ENCODE assay signal across 8 cellular contexts in the genomic region with DNA sequence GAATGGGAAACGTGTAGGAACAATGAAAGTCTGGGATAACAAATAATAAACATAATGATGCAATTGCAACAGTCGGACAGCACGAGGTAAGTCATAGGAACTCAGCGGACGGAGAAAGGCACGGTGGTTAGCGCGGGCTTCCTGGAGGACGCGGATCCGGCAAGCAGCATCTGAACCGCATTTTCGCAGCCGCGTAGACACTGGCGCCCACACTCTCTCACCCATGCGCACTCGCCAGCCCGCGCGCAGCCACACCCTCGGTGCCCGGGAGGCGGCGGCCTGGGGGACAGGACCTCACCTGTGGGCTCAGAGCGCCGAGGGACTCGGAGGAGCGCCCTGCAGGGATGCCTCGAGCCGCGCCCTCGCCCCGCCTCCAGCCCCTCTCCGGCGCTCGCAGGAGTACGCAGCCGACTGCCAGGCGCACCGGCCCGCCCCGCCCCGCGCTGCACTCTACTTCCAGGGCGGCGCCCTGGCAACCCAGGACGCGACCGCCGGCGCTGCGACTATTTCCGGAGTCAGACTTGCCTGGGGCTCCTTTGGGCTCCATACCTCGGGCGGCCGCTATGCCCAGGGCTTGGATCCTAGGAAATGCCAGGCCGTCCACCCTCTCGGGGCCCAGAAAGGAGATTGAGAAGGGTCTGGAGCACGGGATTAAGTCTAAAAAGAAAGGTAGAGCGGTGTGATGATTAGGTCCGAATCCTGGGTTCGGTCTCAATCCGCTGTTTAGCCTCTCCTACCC. TPM values are rescaled to one million over a fixed set of nuclear protein-coding genes. Genes with fewer than 3 reads are reported as not detected.
DNase-seq lines count a peak whose midpoint lies in the region; ATAC-seq and TF ChIP-seq lines count a peak whose summit lies in the region.

TTLL1 (minus strand) TSS at position 413 of the 739 bp plus-strand sequence. CDS start 13,805 bp downstream, outside the sequence.

- no peak within 1 kb of the TSS for H3K56ac ChIP-seq in H9 (ENCODE audit: insufficient read length, low read depth, low read length)

- H3K27me3 Mint-ChIP-seq in H9 (ENCODE audit: low read depth): no peaks in the 10 kb centered on the region
- H3K27me3 Mint-ChIP-seq in activated naive CD8-positive, alpha-beta T cell treated with anti-CD3 and anti-CD28 coated beads for 36 hours: no peaks in the 10 kb centered on the region

- H4K91ac ChIP-seq in H9 (ENCODE audit: insufficient read length, low read depth, low read length): no peak within 1 kb of the TSS
- H4K91ac ChIP-seq in trophoblast cell (ENCODE audit: low read depth, low read length): peak within 1 kb of the TSS; percentile 72

- intact Hi-C loops in Right ventricle myocardium superior (cut with DNase I): no loop called here

- H2BK120ac ChIP-seq in H9 (ENCODE audit: low read depth, low read length, poor library complexity, severe bottlenecking) (no peak within 1 kb of the TSS), trophoblast cell (ENCODE audit: insufficient read depth, low read length, poor library complexity) (peak within 1 kb of the TSS; percentile 20)

- no peak within 1 kb of the TSS for H4K5ac ChIP-seq in H9 (ENCODE audit: insufficient read length, low read depth, low read length)

- H3K4me1 Mint-ChIP-seq in H9: peaks cover 5 to 19% of the 10 kb centered on the region in 2 experiments; a peak in 3 of 4 replicates
- peaks cover 19% of the 10 kb centered on the region for H3K4me1 Mint-ChIP-seq in activated naive CD8-positive, alpha-beta T cell treated with anti-CD3 and anti-CD28 coated beads for 36 hours

- DNase-seq in ELR (ENCODE audit: low read depth): peak; percentile 88
- peak; percentile 95 for DNase-seq in H9
- peak; percentile 80 for DNase-seq in MV-4-11 (lab: John Stamatoyannopoulos, UW)
- peak; percentile 76 for DNase-seq in SKM-1 (lab: John Stamatoyannopoulos, UW; ENCODE audit: unreplicated experiment)
- peak; percentile 95 for DNase-seq in activated naive CD8-positive, alpha-beta T cell treated with anti-CD3 and anti-CD28 coated beads for 36 hours
- peak; percentile 95 for DNase-seq in Right ventricle myocardium superior
- peak; percentile 94 to 95 for DNase-seq in trophoblast cell
- peak; percentile 67 to 78 for DNase-seq in tibial nerve (ENCODE audit: low spot score in 2 of 2)

- H3K4me3 ChIP-seq in trophoblast cell (ENCODE audit: low read depth, low read length) (peak within 1 kb of the TSS; percentile 90), tibial nerve (peak within 1 kb of the TSS; percentile 52 to 90 (median 68))

- no peak within 1 kb of the TSS for H3K23ac ChIP-seq in H9 (ENCODE audit: insufficient read length, low read depth, low read length)
- H3K23ac ChIP-seq in trophoblast cell (ENCODE audit: low read length): no peak within 1 kb of the TSS

- no peak within 1 kb of the TSS for H3T11ph ChIP-seq in H9 (ENCODE audit: low read length)

- H3K9ac ChIP-seq in H9 (ENCODE audit: extremely low read depth, insufficient read length, low read length): peak within 1 kb of the TSS; percentile 77
- peak within 1 kb of the TSS; percentile 1 for H3K9ac ChIP-seq in trophoblast cell (ENCODE audit: low read length)

- H3K18ac ChIP-seq in H9 (ENCODE audit: insufficient read length, low read depth, low read length): peak within 1 kb of the TSS; percentile 79
- H3K18ac ChIP-seq in trophoblast cell (ENCODE audit: low read length): peak within 1 kb of the TSS; percentile 71

- ATAC-seq in Right ventricle myocardium superior (ENCODE audit: poor library complexity): peak; percentile 95

- H4K8ac ChIP-seq in H9 (replicated peaks; ENCODE audit: insufficient read length, low read depth, low read length): no peak within 1 kb of the TSS
- H4K8ac ChIP-seq in trophoblast cell (ENCODE audit: low read depth, low read length): peak within 1 kb of the TSS; percentile 67

- H3K36me3 ChIP-seq in trophoblast cell (ENCODE audit: control insufficient read depth in 1 of 2, insufficient read depth in 2 of 2, low read length in 2 of 2) (peaks cover 0 to 3% of the 10 kb centered on the region in 2 experiments), tibial nerve (peaks cover 0 to 9% (median 0%) of the 10 kb centered on the region in 3 donors)

- no peaks in the 10 kb centered on the region for H3K27me3 ChIP-seq in H9 (ENCODE audit: insufficient read depth, low read length)
- no peaks in the 10 kb centered on the region for H3K27me3 ChIP-seq in trophoblast cell (ENCODE audit: insufficient read depth, low read length)
- H3K27me3 ChIP-seq in tibial nerve: no peaks in the 10 kb centered on the region

- peak within 1 kb of the TSS in 2 of 3 experiments; percentile 21 to 71; a peak in 2 of 7 replicates for H3K27ac Mint-ChIP-seq in H9
- H3K27ac Mint-ChIP-seq in activated naive CD8-positive, alpha-beta T cell treated with anti-CD3 and anti-CD28 coated beads for 36 hours: peak within 1 kb of the TSS; percentile 94

- H2AFZ ChIP-seq in H9 (ENCODE audit: low read length) (peak within 1 kb of the TSS; percentile 74), trophoblast cell (ENCODE audit: insufficient read depth, low read length, poor library complexity) (peak within 1 kb of the TSS; percentile 97)

- H3K79me2 ChIP-seq in H9 (ENCODE audit: insufficient read depth, low read length) (no peaks in the 10 kb centered on the region), trophoblast cell (ENCODE audit: control insufficient read depth, insufficient read depth, low read length, poor library complexity) (peaks cover 2% of the 10 kb centered on the region)

- no peak within 1 kb of the TSS for H2BK20ac ChIP-seq in H9 (ENCODE audit: low read depth, low read length, poor library complexity, severe bottlenecking)

- H4K12ac ChIP-seq in trophoblast cell (ENCODE audit: low read depth, low read length): peak within 1 kb of the TSS; percentile 70

- H3K9me3 ChIP-seq in H9 (ENCODE audit: control insufficient read depth, low read depth, low read length) (no peaks in the 10 kb centered on the region), trophoblast cell (ENCODE audit: insufficient read depth, low read depth, low read length) (peaks cover 1% of the 10 kb centered on the region), tibial nerve (no peaks in the 10 kb centered on the region)

- peak within 1 kb of the TSS; percentile 89 for H3K4me2 ChIP-seq in H9 (ENCODE audit: insufficient read depth, insufficient read length, low read length)
- peak within 1 kb of the TSS; percentile 72 for H3K4me2 ChIP-seq in trophoblast cell (ENCODE audit: low read length)

- H3K79me1 ChIP-seq in H9 (ENCODE audit: insufficient read depth, low read depth, low read length, poor library complexity, severe bottlenecking) (no peaks in the 10 kb centered on the region), trophoblast cell (ENCODE audit: low read length) (peaks cover 9% of the 10 kb centered on the region)

- H3K9me3 Mint-ChIP-seq in H9: no peaks in the 10 kb centered on the region; a peak in 1 of 5 replicates
- H3K9me3 Mint-ChIP-seq in activated naive CD8-positive, alpha-beta T cell treated with anti-CD3 and anti-CD28 coated beads for 36 hours: no peaks in the 10 kb centered on the region

- peak within 1 kb of the TSS; percentile 74 to 91 for H3K4me3 Mint-ChIP-seq in H9
- peak within 1 kb of the TSS; percentile 84 for H3K4me3 Mint-ChIP-seq in activated naive CD8-positive, alpha-beta T cell treated with anti-CD3 and anti-CD28 coated beads for 36 hours

- H2BK15ac ChIP-seq in H9 (ENCODE audit: low read depth, low read length): no peak within 1 kb of the TSS

- no peak within 1 kb of the TSS for H2BK12ac ChIP-seq in H9 (ENCODE audit: insufficient read length, low read depth, low read length)
- no peak within 1 kb of the TSS for H2BK12ac ChIP-seq in trophoblast cell (ENCODE audit: low read length)

- peaks cover 5% of the 10 kb centered on the region for H3K23me2 ChIP-seq in H9 (ENCODE audit: insufficient read length, low read depth, low read length, poor library complexity, severe bottlenecking)

- no peak within 1 kb of the TSS for H3K4ac ChIP-seq in H9 (ENCODE audit: low read depth, low read length)
- H3K4ac ChIP-seq in trophoblast cell (ENCODE audit: low read depth, low read length): peak within 1 kb of the TSS; percentile 41

- no peaks in the 10 kb centered on the region for H4K20me1 ChIP-seq in H9 (ENCODE audit: control insufficient read depth, insufficient read depth, insufficient read length)

- H3K14ac ChIP-seq in H9 (ENCODE audit: insufficient read depth, low read length) (peak within 1 kb of the TSS; percentile 83), trophoblast cell (ENCODE audit: low read length) (peak within 1 kb of the TSS; percentile 53)

- TF ChIP-seq POLR2A in tibial nerve (IDR thresholded peaks at IDR 0.05): no peak

- H3K4me1 ChIP-seq in H9 (ENCODE audit: insufficient read depth, low read length) (no peaks in the 10 kb centered on the region), trophoblast cell (ENCODE audit: control insufficient read depth in 1 of 2, insufficient read depth in 2 of 2, low read length in 2 of 2) (peaks cover 2 to 7% of the 10 kb centered on the region in 2 experiments), tibial nerve (peaks cover 0 to 14% (median 5%) of the 10 kb centered on the region in 4 donors)

- peaks cover 0 to 5% (median 0%) of the 10 kb centered on the region in 3 experiments; a peak in 3 of 7 replicates for H3K36me3 Mint-ChIP-seq in H9 (ENCODE audit: insufficient read depth in 1 of 3, low read depth in 3 of 3)
- H3K36me3 Mint-ChIP-seq in activated naive CD8-positive, alpha-beta T cell treated with anti-CD3 and anti-CD28 coated beads for 36 hours: no peaks in the 10 kb centered on the region

- WGBS in H9 (ENCODE audit: extremely low coverage, insufficient read length, low lambda C conversion rate): no CpG with 5 or more reads among the region's 64 CpGs
- no CpG with 5 or more reads among the region's 64 CpGs for WGBS in trophoblast cell (ENCODE audit: extremely low coverage, insufficient coverage, insufficient read length)
- WGBS in tibial nerve, 2 donors: 4% methylated on average over 62 to 64 of the region's 64 CpGs

- no peak for TF ChIP-seq CTCF in H9 (conservative IDR thresholded peaks at IDR 0.05)
- peak in 2 of 5 experiments; percentile 33 to 48 for TF ChIP-seq CTCF in tibial nerve (IDR thresholded peaks at IDR 0.05)

- no peak within 1 kb of the TSS for H2BK5ac ChIP-seq in H9 (ENCODE audit: insufficient read length, low read length)
- H2BK5ac ChIP-seq in trophoblast cell (ENCODE audit: low read depth, low read length, poor library complexity): peak within 1 kb of the TSS; percentile 62

- H2AK5ac ChIP-seq in H9 (ENCODE audit: insufficient read length, low read length): no peak within 1 kb of the TSS
- H2AK5ac ChIP-seq in trophoblast cell (ENCODE audit: low read length): no peak within 1 kb of the TSS

- no peak within 1 kb of the TSS for H3K27ac ChIP-seq in H9 (ENCODE audit: insufficient read length, low read depth, low read length)
- H3K27ac ChIP-seq in trophoblast cell (ENCODE audit: low read depth, low read length): no peak within 1 kb of the TSS
- peak within 1 kb of the TSS in 3 of 4 donors; percentile 21 to 79 (median 22) for H3K27ac ChIP-seq in tibial nerve

- TF ChIP-seq EP300 in tibial nerve (IDR thresholded peaks at IDR 0.05): peak in 1 of 2 donors; percentile 43

RNA-seq across cellular contexts. Expression of gene TTLL1, which starts in this region (rescaled TPM):
- total RNA-seq in H9 (2021) (4.1 TPM in 2 replicates), Right ventricle myocardium superior (7.8 TPM), tibial nerve (1 to 10 TPM; 1.6 to 9.8 (median 7.3) TPM)
- total RNA-seq in activated naive CD8-positive, alpha-beta T cell treated with anti-CD3 and anti-CD28 coated beads for 36 hours: 1 to 10 TPM; 3.9 to 4.2 TPM
- 8.0 and 8.4 TPM in 2 replicates for polyA plus RNA-seq in trophoblast cell (2013)

Comparison
In these comparisons a context has a peak if more than half of its experiments do, and no peak if none do; other contexts are left out.
1. H3K27ac ChIP-seq: peak in tibial nerve (3 of 4); none in H9 (single experiment) and trophoblast cell (single experiment).
2. Peak in every context shown above with its lines, with median percentiles within 50 percentile points of each other: DNase-seq.